In genomic region chr4:5890063-5890727, GRCh38 we compare ENCODE assay signal across 9 cellular contexts. TPM values are rescaled to one million over a fixed set of nuclear protein-coding genes. Genes with fewer than 3 reads are reported as not detected.
DNase-seq lines count a peak whose midpoint lies in the region; ATAC-seq and TF ChIP-seq lines count a peak whose summit lies in the region.
"Had no signal": no experiment of that assay in that cellular context is flagged by ENCODE, and none has a peak within 500 bp of the region (broad histone marks: within the 10 kb centered on the region; RNA-seq: fewer than 3 reads in every experiment).

No MANE protein-coding gene starts in this region.

- H3K4me3 Mint-ChIP-seq in osteocyte (ENCODE audit: unreplicated experiment) = peak overlapping the region; percentile 65
- H3K4me3 Mint-ChIP-seq in effector memory CD8-positive, alpha-beta T cell = no peak overlapping the region
- H3K4me3 Mint-ChIP-seq: T-helper 2 cell treated with Interferon-gamma antibody and Interleukin-4, amounts not matched to agents 5 μg/mL and 100 μg/mL, for 36 hours had no signal

- H3K27me3 Mint-ChIP-seq in osteocyte (ENCODE audit: unreplicated experiment) = peaks cover 57% of the 10 kb centered on the region
- peaks cover 72 to 82% of the 10 kb centered on the region in 2 donors for H3K27me3 Mint-ChIP-seq in effector memory CD8-positive, alpha-beta T cell

- no peaks in the 10 kb centered on the region for H3K36me3 Mint-ChIP-seq in osteocyte (ENCODE audit: unreplicated experiment)
- peaks cover 3% of the 10 kb centered on the region for H3K36me3 Mint-ChIP-seq in effector memory CD8-positive, alpha-beta T cell (ENCODE audit: insufficient read depth)

- peaks cover 24% of the 10 kb centered on the region for H3K4me1 Mint-ChIP-seq in osteocyte (ENCODE audit: unreplicated experiment)
- H3K4me1 Mint-ChIP-seq in effector memory CD8-positive, alpha-beta T cell (ENCODE audit: low read depth in 2 of 2) = peaks cover 1 to 4% of the 10 kb centered on the region in 2 donors

- intact Hi-C loops in dorsolateral prefrontal cortex (cut with DNase I) = loop anchor here in 1 of 2 donors (5.0 kb wide), 1 partner anchor 43 kb away; no protein-coding TSS in a partner anchor

- DNase-seq in GM10266 (ENCODE audit: extremely low spot score) (peak; percentile 38), NCI-H2171 treated with DMSO at 0.1 percent for 48 hours (lab: John Stamatoyannopoulos, UW) (peak; percentile 80), dorsolateral prefrontal cortex (peak; percentile 54 to 92 (median 84)), osteocyte (ENCODE audit: extremely low spot score, unreplicated experiment) (no peak), GM13976 (ENCODE audit: low spot score) (no peak), mucosa of gallbladder (ENCODE audit: low spot score) (no peak)
- DNase-seq in effector memory CD8-positive, alpha-beta T cell = no peak

- peak overlapping the region; percentile 0 to 81 (median 58) for H3K4me3 ChIP-seq in dorsolateral prefrontal cortex

- TF ChIP-seq CTCF in GM10266 (IDR thresholded peaks at IDR 0.05; ENCODE audit: control insufficient read depth, insufficient read depth, low read depth, missing control alignments) = no peak
- no peak for TF ChIP-seq CTCF in dorsolateral prefrontal cortex (IDR thresholded peaks at IDR 0.05 in 54 of 56, conservative IDR thresholded peaks at IDR 0.05 in 2 of 56; ENCODE audit: low read depth in 1 of 56, partially characterized antibody in 56 of 56)
- no peak for TF ChIP-seq CTCF in osteocyte (IDR thresholded peaks at IDR 0.05)
- TF ChIP-seq CTCF in GM13976 (IDR thresholded peaks at IDR 0.05; ENCODE audit: borderline replicate concordance, control extremely low read depth, extremely low read depth, insufficient read depth, missing control alignments) = no peak

- ATAC-seq in effector memory CD8-positive, alpha-beta T cell (replicated peaks) = no peak
- no peak for ATAC-seq in GM19328 (IDR thresholded peaks at IDR 0.05; ENCODE audit: unreplicated experiment)

- peak overlapping the region in 34 of 59 donors; percentile 9 to 78 (median 60) for H3K27ac ChIP-seq in dorsolateral prefrontal cortex

- no peaks in the 10 kb centered on the region for H3K9me3 Mint-ChIP-seq in osteocyte (ENCODE audit: unreplicated experiment)
- H3K9me3 Mint-ChIP-seq in effector memory CD8-positive, alpha-beta T cell = no peaks in the 10 kb centered on the region
- H3K9me3 Mint-ChIP-seq: T-helper 2 cell treated with Interferon-gamma antibody and Interleukin-4, amounts not matched to agents 5 μg/mL and 100 μg/mL, for 36 hours had no signal

- no peak overlapping the region for H3K27ac Mint-ChIP-seq in osteocyte (ENCODE audit: unreplicated experiment)
- H3K27ac Mint-ChIP-seq in effector memory CD8-positive, alpha-beta T cell = no peak overlapping the region

- peaks cover 0 to 88% (median 33%) of the 10 kb centered on the region in 45 donors for H3K27me3 ChIP-seq in dorsolateral prefrontal cortex

- in situ Hi-C loops in GM13976 (cut with MboI; ENCODE audit: low sequenced_read_pairs, unreplicated experiment) = no loop called here

RNA-seq across cellular contexts. Expression of gene CRMP1, which starts 2.7 kb away (rescaled TPM):
- total RNA-seq in dorsolateral prefrontal cortex (100 to 1,000 TPM in 57 of 120 experiments, 10 to 100 TPM in 63; 38.1 to 151 (median 98.4) TPM), osteocyte (24.5 and 24.7 TPM in 2 replicates), mucosa of gallbladder (1.4 TPM)

Comparison
In these comparisons a context has a peak if more than half of its experiments do, and no peak if none do; other contexts are left out.
1. DNase-seq: peak in GM10266 (single experiment), NCI-H2171 treated with DMSO at 0.1 percent for 48 hours (single experiment) and dorsolateral prefrontal cortex (10 of 10); none in osteocyte (single experiment), GM13976 (single experiment), effector memory CD8-positive, alpha-beta T cell (0 of 3) and mucosa of gallbladder (single experiment).
2. RNA of gene CRMP1, which starts 2.7 kb away (total RNA-seq): 38.1 to 151 TPM in dorsolateral prefrontal cortex and 24.5 to 24.7 TPM in osteocyte; 1.4 TPM in mucosa of gallbladder (single experiment); every median in the first group is over 10 times any median in the second.